Comparison of ENCODE assay signal across 9 cellular contexts in the genomic region with DNA sequence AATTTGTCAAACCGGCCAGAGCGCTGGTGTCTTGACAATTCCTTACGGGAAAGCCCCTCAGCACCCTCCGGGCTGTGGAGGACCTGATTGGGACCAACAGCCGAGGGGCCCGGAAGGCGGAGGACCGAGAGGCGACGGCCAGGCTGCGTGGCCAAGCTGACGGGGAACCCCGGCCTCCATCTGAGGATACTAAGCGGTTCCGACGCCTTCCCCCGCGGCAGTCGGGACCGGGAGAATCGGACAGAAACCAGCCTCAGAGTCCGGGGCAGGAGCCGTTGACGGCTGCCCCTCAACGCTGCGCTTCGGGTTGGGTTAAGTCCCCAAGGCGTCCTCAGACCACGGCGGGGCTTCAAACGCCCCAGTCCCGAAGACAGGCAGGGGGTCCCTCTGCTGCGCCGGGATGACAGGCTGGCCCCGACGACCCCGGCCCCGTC. TPM values are rescaled to one million over a fixed set of nuclear protein-coding genes. Genes with fewer than 3 reads are reported as not detected.
DNase-seq lines count a peak whose midpoint lies in the region; ATAC-seq, FAIRE-seq and TF ChIP-seq lines count a peak whose summit lies in the region.
"Had no signal": no experiment of that assay in that cellular context is flagged by ENCODE, and none has a peak within 500 bp of the region (broad histone marks: within the 10 kb centered on the region; RNA-seq: fewer than 3 reads in every experiment).

No MANE protein-coding gene starts in this region.

- peaks cover 3% of the 10 kb centered on the region for H3K4me1 Mint-ChIP-seq in chondrocyte (ENCODE audit: low read depth)

- peaks cover 2% of the 10 kb centered on the region for H3K36me3 Mint-ChIP-seq in chondrocyte (ENCODE audit: low read depth)

- H3K27me3 Mint-ChIP-seq in chondrocyte (ENCODE audit: low read depth): peaks cover 60% of the 10 kb centered on the region

- ATAC-seq in stimulated activated naive CD8-positive, alpha-beta T cell treated with anti-CD3 and anti-CD28 coated beads, Interleukin-15, Interleukin-2, amounts not matched to agents 100 U/mL and 50 U/mL, for 24 hours: no peak

- no peaks in the 10 kb centered on the region for H3K36me3 ChIP-seq in kidney epithelial cell (ENCODE audit: control insufficient read depth, insufficient read depth, low read length)

- no peak for FAIRE-seq in D721Med (lab: Jason Lieb, UNC)

- peak; percentile 42 to 66 for DNase-seq in NCI-H524 (lab: John Stamatoyannopoulos, UW)
- DNase-seq in NCI-H524 treated with DMSO at 0.1 percent for 48 hours (lab: John Stamatoyannopoulos, UW): no peak
- peak; percentile 69 for DNase-seq in chondrocyte (ENCODE audit: low spot score)
- no peak for DNase-seq in kidney epithelial cell (ENCODE audit: low read depth)
- DNase-seq in stimulated activated naive CD8-positive, alpha-beta T cell treated with anti-CD3 and anti-CD28 coated beads, Interleukin-15, Interleukin-2, amounts not matched to agents 100 U/mL and 50 U/mL, for 24 hours: peak; percentile 10
- DNase-seq in NAMALWA (ENCODE audit: low spot score): no peak
- DNase-seq in D721Med (ENCODE audit: insufficient read length, low spot score): no peak
- DNase-seq in NCI-H526 (lab: John Stamatoyannopoulos, UW): no peak
- DNase-seq: occipital lobe had no signal

- no peak overlapping the region for H3K4me3 Mint-ChIP-seq in chondrocyte (ENCODE audit: unreplicated experiment)

- H3K27ac Mint-ChIP-seq in chondrocyte (ENCODE audit: unreplicated experiment): no peak overlapping the region

- TF ChIP-seq CTCF in chondrocyte (IDR thresholded peaks at IDR 0.05) (no peak), kidney epithelial cell (IDR thresholded peaks at IDR 0.05; ENCODE audit: insufficient read depth, low read length, poor library complexity, severe bottlenecking) (no peak), D721Med (IDR thresholded peaks at IDR 0.05; ENCODE audit: insufficient read depth, missing control alignments) (no peak)

- peaks cover 3% of the 10 kb centered on the region for H3K9me3 Mint-ChIP-seq in chondrocyte (ENCODE audit: low read depth)

- H3K4me3 ChIP-seq in kidney epithelial cell (ENCODE audit: low read depth, low read length): peak overlapping the region; percentile 45

- peaks cover 12% of the 10 kb centered on the region for H3K27me3 ChIP-seq in kidney epithelial cell (ENCODE audit: control insufficient read depth, insufficient read depth, low read length)

RNA-seq across cellular contexts. Expression of a gene that starts 0.5 kb away (rescaled TPM):
- total RNA-seq in chondrocyte: 0.54 to 0.63 TPM in 2 of 3 replicates, not detected in the other
- total RNA-seq in kidney epithelial cell: 23.8 and 29.7 TPM in 2 replicates

Comparison
In these comparisons a context has a peak if more than half of its experiments do, and no peak if none do; other contexts are left out.
1. DNase-seq: peak in NCI-H524 (2 of 2), chondrocyte (single experiment) and stimulated activated naive CD8-positive, alpha-beta T cell treated with anti-CD3 and anti-CD28 coated beads, Interleukin-15, Interleukin-2, amounts not matched to agents 100 U/mL and 50 U/mL, for 24 hours (single experiment); none in NCI-H524 treated with DMSO at 0.1 percent for 48 hours (single experiment), kidney epithelial cell (single experiment), NAMALWA (single experiment), D721Med (single experiment) and NCI-H526 (0 of 2).
2. RNA of a gene that starts 0.5 kb away (total RNA-seq): 23.8 to 29.7 TPM in kidney epithelial cell; 0.54 to 0.63 TPM in chondrocyte; every median in the first group is over 10 times any median in the second.